20 cellular contexts compared by ENCODE assay signal in the genomic region with DNA sequence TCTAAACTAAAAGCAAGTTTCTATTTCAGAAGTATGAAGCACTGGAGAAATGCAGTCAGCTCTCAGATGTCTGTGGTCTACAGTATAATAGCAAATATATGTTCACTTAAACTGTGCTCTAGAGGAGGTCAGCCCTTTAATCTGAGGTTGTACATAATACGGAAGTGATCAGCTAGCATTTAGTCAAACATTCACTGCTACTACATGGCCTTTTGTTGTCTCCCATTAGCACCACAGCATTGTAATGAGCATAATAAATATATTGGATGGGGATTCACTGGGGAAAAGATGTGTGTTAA. TPM values are rescaled to one million over a fixed set of nuclear protein-coding genes. Genes with fewer than 3 reads are reported as not detected.
"Had no signal": no experiment of that assay in that cellular context is flagged by ENCODE, and none has a peak within 500 bp of the region (broad histone marks: within the 10 kb centered on the region; RNA-seq: fewer than 3 reads in every experiment).

No MANE protein-coding gene starts in this region.

- H3K36me3 ChIP-seq: brain microvascular endothelial cell, colonic mucosa, neutrophil, thyroid gland, WERI-Rb-1 had no signal

- H3K27me3 ChIP-seq: colonic mucosa, thyroid gland had no signal

- H3K79me2 ChIP-seq: hepatocyte had no signal

- DNase-seq: activated CD4-positive, alpha-beta T cell treated with anti-CD3 and anti-CD28 coated beads, Interleukin-2, amount 50 U/mL, for 4 hours; activated naive CD4-positive, alpha-beta T cell treated with anti-CD3 and anti-CD28 coated beads for 36 hours; activated T-cell treated with anti-CD3 and anti-CD28 coated beads, Interleukin-2, amount 50 U/mL, for 1 hour; aorta; brain microvascular endothelial cell; colonic mucosa; endodermal cell; foreskin keratinocyte; naive thymus-derived CD4-positive, alpha-beta T cell; stimulated activated CD4-positive, alpha-beta T cell treated with anti-CD3 and anti-CD28 coated beads, Interleukin-4, amount 100 ng/mL, for 1 hour; thyroid gland; WERI-Rb-1 had no signal

- H3K9me3 Mint-ChIP-seq: activated naive CD4-positive, alpha-beta T cell treated with anti-CD3 and anti-CD28 coated beads for 36 hours; central memory CD8-positive, alpha-beta T cell; endodermal cell; memory B cell; naive thymus-derived CD4-positive, alpha-beta T cell; stimulated activated effector memory CD8-positive, alpha-beta T cell treated with anti-CD3 and anti-CD28 coated beads, Interleukin-12 subunit alpha, Interleukin-12 subunit beta, amount 100 ng/mL, for 72 hours had no signal

- H3K4me3 ChIP-seq: colonic mucosa, hepatocyte, smooth muscle cell, thyroid gland had no signal

- ATAC-seq: foreskin keratinocyte; naive thymus-derived CD4-positive, alpha-beta T cell; sciatic nerve had no signal

- H3K27ac Mint-ChIP-seq: activated naive CD4-positive, alpha-beta T cell treated with anti-CD3 and anti-CD28 coated beads for 36 hours; endodermal cell; memory B cell; naive thymus-derived CD4-positive, alpha-beta T cell; stimulated activated effector memory CD8-positive, alpha-beta T cell treated with anti-CD3 and anti-CD28 coated beads, Interleukin-12 subunit alpha, Interleukin-12 subunit beta, amount 100 ng/mL, for 72 hours had no signal

- H3K4me2 ChIP-seq: hepatocyte, smooth muscle cell had no signal

- H3K4me3 Mint-ChIP-seq: activated naive CD4-positive, alpha-beta T cell treated with anti-CD3 and anti-CD28 coated beads for 36 hours; central memory CD8-positive, alpha-beta T cell; endodermal cell; memory B cell; naive thymus-derived CD4-positive, alpha-beta T cell; stimulated activated effector memory CD8-positive, alpha-beta T cell treated with anti-CD3 and anti-CD28 coated beads, Interleukin-12 subunit alpha, Interleukin-12 subunit beta, amount 100 ng/mL, for 72 hours had no signal

- H3K36me3 Mint-ChIP-seq: memory B cell; naive thymus-derived CD4-positive, alpha-beta T cell; stimulated activated effector memory CD8-positive, alpha-beta T cell treated with anti-CD3 and anti-CD28 coated beads, Interleukin-12 subunit alpha, Interleukin-12 subunit beta, amount 100 ng/mL, for 72 hours had no signal

- H3K4me1 ChIP-seq: colonic mucosa, foreskin keratinocyte, thyroid gland had no signal

- H2AFZ ChIP-seq: hepatocyte had no signal

- H3K27ac ChIP-seq: brain microvascular endothelial cell, colonic mucosa, epithelial cell of prostate, foreskin keratinocyte, hepatocyte, neutrophil, thyroid gland, WERI-Rb-1 had no signal

- H3K9me3 ChIP-seq: colonic mucosa, neutrophil, thyroid gland had no signal

RNA-seq across cellular contexts. Expression of gene NKX2-3, which starts 23.4 kb away (rescaled TPM):
- polyA plus RNA-seq: foreskin keratinocyte; hepatocyte; naive thymus-derived CD4-positive, alpha-beta T cell; smooth muscle cell had no signal
